8 cellular contexts compared by ENCODE assay signal in genomic region chr17:18497044-18497443, GRCh38. TPM values are rescaled to one million over a fixed set of nuclear protein-coding genes. Genes with fewer than 3 reads are reported as not detected.
"Had no signal": no experiment of that assay in that cellular context is flagged by ENCODE, and none has a peak within 500 bp of the region (broad histone marks: within the 10 kb centered on the region; RNA-seq: fewer than 3 reads in every experiment).

No MANE protein-coding gene starts in this region.

RNA-seq across cellular contexts. Expression of gene LGALS9C, which starts 20.5 kb away (rescaled TPM):
- total RNA-seq: aorta, bronchial epithelial cell, cerebellum, dermis microvascular lymphatic vessel endothelial cell, mesothelial cell of epicardium, occipital lobe, pulmonary artery endothelial cell, upper lobe of right lung had no signal
